ENCODE assay signal across 35 cellular contexts in the genomic region with DNA sequence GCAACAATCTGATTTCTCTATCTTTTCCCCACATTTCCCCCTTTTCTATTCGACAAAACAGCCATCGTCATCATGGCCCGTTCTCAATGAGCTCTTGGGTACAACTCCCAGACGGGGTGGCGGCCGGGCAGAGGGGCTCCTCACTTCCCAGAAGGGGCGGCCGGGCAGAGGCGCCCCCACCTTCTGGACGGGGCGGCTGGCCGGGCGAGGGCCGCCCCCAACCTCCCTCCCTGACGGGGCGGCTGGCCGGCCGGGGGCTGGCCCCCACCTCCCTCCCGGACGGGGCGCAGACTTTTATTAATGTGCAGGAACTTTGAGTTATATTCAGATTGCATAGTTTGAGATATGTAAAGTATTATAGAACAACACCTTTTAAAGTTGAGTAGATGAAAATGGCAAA.
"Had no signal": no experiment of that assay in that cellular context is flagged by ENCODE, and none has a peak within 500 bp of the region (broad histone marks: within the 10 kb centered on the region; RNA-seq: fewer than 3 reads in every experiment).

No MANE protein-coding gene starts in this region.

- H3K9ac ChIP-seq: KMS-11 had no signal

- H3K9me3 ChIP-seq: MG63 had no signal

- H3K36me3 ChIP-seq: MG63 had no signal

- DNase-seq: Karpas-422, Kasumi-1, KG1, MG63, MM.1S, MV-4-11, NCI-H1048, NCI-H1092, NCI-H1092 treated with DMSO at 0.1 percent for 48 hours, NCI-H1105, NCI-H1105 treated with DMSO at 0.1 percent for 48 hours, NCI-H1417, NCI-H1417 treated with DMSO at 0.1 percent for 48 hours, NCI-H1436, NCI-H1436 treated with DMSO at 0.1 percent for 48 hours, NCI-H146, NCI-H1694, NCI-H1694 treated with DMSO at 0.1 percent for 48 hours, NCI-H187, NCI-H187 treated with DMSO at 0.1 percent for 48 hours, NCI-H1930, NCI-H2029, NCI-H2029 treated with DMSO at 0.1 percent for 48 hours, NCI-H2081, NCI-H2081 treated with DMSO at 0.1 percent for 48 hours, NCI-H2107, NCI-H2171, NCI-H2171 treated with DMSO at 0.1 percent for 48 hours, NCI-H2227 treated with DMSO at 0.1 percent for 48 hours, NCI-H226, NCI-H345, NCI-H446, NCI-H446 treated with DMSO at 0.1 percent for 48 hours, NCI-H510A had no signal

- H3K27me3 ChIP-seq: MG63 had no signal

- H3K27ac ChIP-seq: KMS-11 had no signal

- H3K4me3 ChIP-seq: MG63 had no signal
